18 cellular contexts compared by ENCODE assay signal in the genomic region with DNA sequence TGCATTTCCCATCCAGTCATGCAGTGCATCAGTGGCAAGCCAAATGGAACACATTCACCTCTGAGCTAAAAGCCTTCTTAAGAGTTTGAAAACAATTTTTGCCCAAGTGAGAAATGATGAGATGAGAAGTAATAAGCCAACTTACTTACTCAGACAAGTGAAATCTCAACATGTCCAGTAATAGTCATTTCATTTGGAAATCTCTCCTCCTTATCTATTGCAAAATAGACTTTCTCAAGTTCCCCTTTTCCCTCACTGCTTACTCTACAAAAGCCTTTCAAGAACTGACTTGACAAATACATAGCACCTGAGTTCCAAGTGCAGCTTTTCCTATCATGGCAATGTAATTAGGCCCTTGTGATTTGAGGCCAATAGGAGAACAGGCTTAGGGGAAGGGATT.
A peak's percentile ranks its signal among the peaks of the same experiment; 100 is the strongest.
DNase-seq lines count a peak whose midpoint lies in the region; ATAC-seq and TF ChIP-seq lines count a peak whose summit lies in the region.
"Had no signal": no experiment of that assay in that cellular context is flagged by ENCODE, and none has a peak within 500 bp of the region (broad histone marks: within the 10 kb centered on the region; RNA-seq: fewer than 3 reads in every experiment).

No MANE protein-coding gene starts in this region.

- no peaks in the 10 kb centered on the region for H3K27me3 ChIP-seq in left lung
- H3K27me3 ChIP-seq in brain microvascular endothelial cell (replicated peaks) = no peaks in the 10 kb centered on the region
- H3K27me3 ChIP-seq: esophagus muscularis mucosa had no signal

- no peak overlapping the region for H3K27ac ChIP-seq in left lung
- no peak overlapping the region for H3K27ac ChIP-seq in brain microvascular endothelial cell
- H3K27ac ChIP-seq: esophagus muscularis mucosa had no signal

- peaks cover 6% of the 10 kb centered on the region in 2 donors for H3K4me1 ChIP-seq in left lung

- intact Hi-C loops in left lung (cut with DNase I) = no loop called here

- in situ Hi-C loops in brain microvascular endothelial cell (cut with HindIII; ENCODE audit: low pct_ligation_motif_present, low sequenced_read_pairs) = no loop called here

- TF ChIP-seq CTCF in NB4 (IDR thresholded peaks at IDR 0.05; ENCODE audit: low read depth, low read length) (no peak), choroid plexus epithelial cell (conservative IDR thresholded peaks at IDR 0.05; ENCODE audit: low read depth, low read length) (no peak), left lung (IDR thresholded peaks at IDR 0.05) (no peak), brain microvascular endothelial cell (IDR thresholded peaks at IDR 0.05; ENCODE audit: low read depth, low read length, missing control alignments) (no peak)

- DNase-seq in Ammon's horn (ENCODE audit: low spot score) (peak; percentile 13), NB4 (ENCODE audit: low read depth) (peak; percentile 64), choroid plexus epithelial cell (ENCODE audit: low read depth) (peak; percentile 70), left lung (no peak), putamen (ENCODE audit: low spot score) (no peak), brain microvascular endothelial cell (no peak)
- no peak for DNase-seq in activated naive CD4-positive, alpha-beta T cell (lab: John Stamatoyannopoulos, UW)
- DNase-seq: activated CD4-positive, alpha-beta T cell treated with anti-CD3 and anti-CD28 coated beads, Interleukin-2, amount 10 ng/mL, durations not matched to agents 7 days and 5 days; activated T-cell treated with anti-CD3 and anti-CD28 coated beads, Interleukin-2, amount 50 U/mL, for 72 hours; amniotic stem cell; NCI-H524; nucleus accumbens; RPMI8226; substantia nigra; T-helper 2 cell had no signal

- H3K36me3 ChIP-seq in left lung (no peaks in the 10 kb centered on the region), brain microvascular endothelial cell (replicated peaks) (no peaks in the 10 kb centered on the region)
- H3K36me3 ChIP-seq: esophagus muscularis mucosa had no signal

- peak; percentile 92 for ATAC-seq in left lung
- ATAC-seq in GM21723 (IDR thresholded peaks at IDR 0.05; ENCODE audit: unreplicated experiment) = no peak
- ATAC-seq: activated T-cell treated with anti-CD3 and anti-CD28 coated beads, Interleukin-2, amount 50 U/mL, for 72 hours had no signal

- no peaks in the 10 kb centered on the region for H3K9me3 ChIP-seq in left lung
- H3K9me3 ChIP-seq: esophagus muscularis mucosa had no signal

- H3K4me3 ChIP-seq in NB4 (ENCODE audit: low read depth, low read length) (no peak overlapping the region), choroid plexus epithelial cell (ENCODE audit: low read depth, low read length) (no peak overlapping the region), left lung (no peak overlapping the region), brain microvascular endothelial cell (ENCODE audit: low read depth, low read length) (no peak overlapping the region)
- H3K4me3 ChIP-seq: coronary artery, esophagus muscularis mucosa had no signal

- TF ChIP-seq POLR2A in NB4 (IDR thresholded peaks at IDR 0.05; ENCODE audit: extremely low read depth, insufficient read length) = no peak

Comparison
In these comparisons a context has a peak if more than half of its experiments do, and no peak if none do; other contexts are left out.
1. DNase-seq: peak in Ammon's horn (single experiment), NB4 (single experiment) and choroid plexus epithelial cell (single experiment); none in left lung (0 of 2), putamen (single experiment), activated naive CD4-positive, alpha-beta T cell (0 of 4) and brain microvascular endothelial cell (single experiment).